Comparison of ENCODE assay signal across 13 cellular contexts in genomic region chr9:136090060-136090735, GRCh38. TPM values are rescaled to one million over a fixed set of nuclear protein-coding genes. Genes with fewer than 3 reads are reported as not detected.
A peak's percentile ranks its signal among the peaks of the same experiment; 100 is the strongest.
DNase-seq lines count a peak whose midpoint lies in the region; ATAC-seq, FAIRE-seq and TF ChIP-seq lines count a peak whose summit lies in the region.
"Had no signal": no experiment of that assay in that cellular context is flagged by ENCODE, and none has a peak within 500 bp of the region (broad histone marks: within the 10 kb centered on the region; RNA-seq: fewer than 3 reads in every experiment).

No MANE protein-coding gene starts in this region.

- intact Hi-C loops in heart right ventricle (cut with DNase I) (loop anchor here in 1 of 10 donors (5.0 kb wide), 1 partner anchor 38 kb away; no protein-coding TSS in a partner anchor), cardiac septum (cut with DNase I) (loop anchor here (5.0 kb wide), 1 partner anchor 38 kb away; no protein-coding TSS in a partner anchor)

- no peaks in the 10 kb centered on the region for H3K9me3 Mint-ChIP-seq in chondrocyte (ENCODE audit: low read depth)
- H3K9me3 Mint-ChIP-seq: activated naive CD4-positive, alpha-beta T cell treated with anti-CD3 and anti-CD28 coated beads for 36 hours had no signal

- H3K27ac ChIP-seq in heart right ventricle, result peak overlapping the region in 9 of 10 donors; percentile 75 to 99 (median 97)
- peak overlapping the region; percentile 82 for H3K27ac ChIP-seq in muscle layer of duodenum (ENCODE audit: low read length)

- 66 to 72% methylated on average over 9 of the region's 9 CpGs for WGBS in heart right ventricle, 2 donors

- H3K4me1 Mint-ChIP-seq in chondrocyte (ENCODE audit: low read depth), result peaks cover 49% of the 10 kb centered on the region

- H3K4me3 ChIP-seq in heart right ventricle (no peak overlapping the region), muscle layer of duodenum (ENCODE audit: low read depth in 1 of 2, low read length in 2 of 2) (peak overlapping the region in 1 of 2 donors; percentile 88)
- H3K4me3 ChIP-seq: colonic mucosa had no signal

- TF ChIP-seq CTCF in heart right ventricle (IDR thresholded peaks at IDR 0.05) (no peak), chondrocyte (IDR thresholded peaks at IDR 0.05) (no peak)

- H3K27me3 ChIP-seq in heart right ventricle, result no peaks in the 10 kb centered on the region
- H3K27me3 ChIP-seq in muscle layer of duodenum (ENCODE audit: low read depth, low read length), result no peaks in the 10 kb centered on the region
- H3K27me3 ChIP-seq: colonic mucosa had no signal

- no peaks in the 10 kb centered on the region for H3K36me3 Mint-ChIP-seq in chondrocyte (ENCODE audit: low read depth)

- FAIRE-seq in H54 (lab: Jason Lieb, UNC), result no peak

- H3K4me3 Mint-ChIP-seq in chondrocyte (ENCODE audit: unreplicated experiment), result no peak overlapping the region
- H3K4me3 Mint-ChIP-seq: activated naive CD4-positive, alpha-beta T cell treated with anti-CD3 and anti-CD28 coated beads for 36 hours had no signal

- no peak for ATAC-seq in heart right ventricle

- TF ChIP-seq POLR2A in H54 (IDR thresholded peaks at IDR 0.05; ENCODE audit: low read depth, low read length), result no peak

- peak in 1 of 2 donors; percentile 12 for DNase-seq in heart right ventricle
- no peak for DNase-seq in cardiac septum (ENCODE audit: low spot score)
- DNase-seq in chondrocyte (ENCODE audit: low spot score), result no peak
- DNase-seq in retina, result no peak
- DNase-seq in NCI-H524 treated with DMSO at 0.1 percent for 48 hours (lab: John Stamatoyannopoulos, UW), result no peak
- DNase-seq in H54 (ENCODE audit: insufficient read length, low spot score), result no peak
- no peak for DNase-seq in NCI-H146 treated with DMSO at 0.1 percent for 48 hours (lab: John Stamatoyannopoulos, UW; ENCODE audit: unreplicated experiment)
- DNase-seq: activated naive CD4-positive, alpha-beta T cell treated with anti-CD3 and anti-CD28 coated beads for 36 hours; colonic mucosa; NCI-H1048; NCI-H510A; stimulated activated CD4-positive, alpha-beta T cell treated with anti-CD3 and anti-CD28 coated beads, Interleukin-4, amount 100 ng/mL, for 4 hours had no signal

- peak overlapping the region; percentile 76 for H3K27ac Mint-ChIP-seq in chondrocyte (ENCODE audit: unreplicated experiment)
- H3K27ac Mint-ChIP-seq: activated naive CD4-positive, alpha-beta T cell treated with anti-CD3 and anti-CD28 coated beads for 36 hours had no signal

- H3K9me3 ChIP-seq in heart right ventricle, result no peaks in the 10 kb centered on the region
- no peaks in the 10 kb centered on the region for H3K9me3 ChIP-seq in muscle layer of duodenum (ENCODE audit: control insufficient read depth in 1 of 2, low read length in 2 of 2)
- H3K9me3 ChIP-seq: colonic mucosa had no signal

- H3K4me1 ChIP-seq in heart right ventricle, result peaks cover 38 to 93% (median 90%) of the 10 kb centered on the region in 9 donors
- peaks cover 3 to 88% of the 10 kb centered on the region in 2 donors for H3K4me1 ChIP-seq in muscle layer of duodenum (ENCODE audit: control insufficient read depth in 1 of 2, insufficient read depth in 2 of 2, low read length in 2 of 2)

- no peaks in the 10 kb centered on the region for H3K27me3 Mint-ChIP-seq in chondrocyte (ENCODE audit: low read depth)

- H3K36me3 ChIP-seq in heart right ventricle (peaks cover 0 to 12% (median 0%) of the 10 kb centered on the region in 9 donors), muscle layer of duodenum (ENCODE audit: control insufficient read depth in 1 of 2, insufficient read depth in 2 of 2, low read length in 2 of 2) (no peaks in the 10 kb centered on the region)
- H3K36me3 ChIP-seq: colonic mucosa had no signal

RNA-seq across cellular contexts. Expression of gene NACC2, which starts 4.9 kb away (rescaled TPM):
- 10 to 100 TPM; 32.0 to 55.1 (median 41.1) TPM for total RNA-seq in heart right ventricle
- polyA plus RNA-seq in heart right ventricle, result 10 to 100 TPM; 15.6 to 16.5 TPM
- 57.8 TPM for total RNA-seq in cardiac septum
- total RNA-seq in chondrocyte, result 42.6 to 52.4 TPM (median 51.0 TPM) in 3 replicates

RNA-seq across cellular contexts. Expression of gene TMEM250, which starts 28.5 kb away (rescaled TPM):
- total RNA-seq in heart right ventricle (10 to 100 TPM; 12.7 to 24.3 (median 15.4) TPM), cardiac septum (19.8 TPM), chondrocyte (31.9 to 37.3 TPM (median 35.9 TPM) in 3 replicates)
- 10 to 100 TPM in 1 of 2 donors, 1 to 10 TPM in 1; 9.7 to 26.4 TPM for polyA plus RNA-seq in heart right ventricle
